1 cellular context compared by ENCODE assay signal in genomic region chr1:58162952-58163550, GRCh38.
TF ChIP-seq lines count a peak whose summit lies in the region.

No MANE protein-coding gene starts in this region.

TF ChIP-seq in HEK293, 187 proteins besides CTCF, POLR2A, EP300 and RAD21 (continued from another document):
- TF ChIP-seq ZNF658 (tag by site-specific recombination; IDR thresholded peaks at IDR 0.05) = no peak
